8 cellular contexts compared by ENCODE assay signal in the genomic region with DNA sequence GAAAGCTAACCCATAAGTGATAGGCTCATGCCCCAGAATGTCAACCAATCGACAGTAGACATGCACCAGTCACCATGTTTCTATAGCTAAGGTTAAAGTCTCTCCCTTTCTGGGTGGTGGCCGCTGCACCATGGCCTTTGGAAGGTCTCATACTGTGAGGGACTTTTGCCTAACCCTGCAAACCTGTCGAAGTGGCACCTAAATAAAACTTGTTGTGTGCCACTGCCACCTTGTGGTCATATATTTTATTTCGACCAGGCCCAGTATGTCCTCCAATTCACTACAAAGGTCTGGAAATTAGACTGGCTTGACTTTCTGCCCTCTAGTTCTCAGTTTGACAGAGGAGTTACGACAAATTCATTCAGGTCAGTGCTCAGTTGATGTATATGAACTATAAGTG.
A peak's percentile ranks its signal among the peaks of the same experiment; 100 is the strongest.
DNase-seq lines count a peak whose midpoint lies in the region; ATAC-seq, FAIRE-seq and TF ChIP-seq lines count a peak whose summit lies in the region.

No MANE protein-coding gene starts in this region.

- no peaks in the 10 kb centered on the region for H3K9me3 ChIP-seq in GM12878 (replicated peaks; ENCODE audit: control insufficient read depth, insufficient read depth, low read length)

- WGBS in GM12878 (ENCODE audit: insufficient coverage, insufficient replicate concordance, low lambda C conversion rate, missing lambda C conversion rate) = 0% methylated on average over 5 of the region's 5 CpGs

- no peak for TF ChIP-seq POLR2A in GM12878 (IDR thresholded peaks at IDR 0.05; ENCODE audit: low read depth, low read length)

- RAD21 ChIA-PET in GM12878 (lab: Charles Lee; ENCODE audit: unreplicated experiment) = no interaction called here

- H3K4me2 ChIP-seq in GM12878 (ENCODE audit: control insufficient read depth, insufficient read depth) = no peak overlapping the region

- intact Hi-C loops in GM12878 (cut with micrococcal nuclease; ENCODE audit: unreplicated experiment) = loop anchor here (2.0 kb wide), 1 partner anchor 543 kb away; no protein-coding TSS in a partner anchor
- intact Hi-C loops in left colon (cut with DNase I, micrococcal nuclease) = no loop called here

- POLR2A ChIA-PET in GM12878 (lab: Charles Lee) = no interaction called here

- H3K9ac ChIP-seq in GM12878 (ENCODE audit: control insufficient read depth, insufficient read depth, low read length) = no peak overlapping the region

- H3K27ac ChIP-seq in GM12878 (ENCODE audit: control insufficient read depth, insufficient read depth) = no peak overlapping the region

- H2AFZ ChIP-seq in GM12878 (ENCODE audit: control insufficient read depth, low read depth, low read length) = no peak overlapping the region

- BruUV-seq in GM12878 (replicated peaks; lab: Mats Ljungman, UMichigan) = no TSS peak

- no peaks in the 10 kb centered on the region for H4K20me1 ChIP-seq in GM12878 (ENCODE audit: control insufficient read depth, insufficient read depth)

- H3K79me2 ChIP-seq in GM12878 (ENCODE audit: control insufficient read depth, insufficient read depth, low read length) = no peaks in the 10 kb centered on the region

- ATAC-seq in GM21529 (IDR thresholded peaks at IDR 0.05; ENCODE audit: unreplicated experiment) (peak; percentile 90), GM12878 (peak; percentile 97), left colon (peak; percentile 72)
- peak; percentile 55 for ATAC-seq in stimulated activated naive CD8-positive, alpha-beta T cell treated with anti-CD3 and anti-CD28 coated beads, Interleukin-15, Interleukin-2, amounts not matched to agents 100 U/mL and 50 U/mL, for 24 hours

- peak; percentile 47 to 66 (median 60); a peak in 5 of 6 replicates for TF ChIP-seq CTCF in GM12878 (IDR thresholded peaks at IDR 0.05 in 2 of 3, conservative IDR thresholded peaks at IDR 0.05 in 1 of 3; ENCODE audit: control insufficient read depth in 2 of 3, extremely low read depth in 1 of 3, insufficient read depth in 1 of 3, low read depth in 3 of 3, low read length in 3 of 3)

- in situ Hi-C loops in GM12878 (cut with MboI) = no loop called here

- no peak for FAIRE-seq in HTR-8/SVneo (lab: Jason Lieb, UNC)
- peak; percentile 65 for FAIRE-seq in GM12878 (lab: Jason Lieb, UNC)

- peak; percentile 72 for TF ChIP-seq RAD21 in GM12878 (IDR thresholded peaks at IDR 0.05; ENCODE audit: insufficient read depth, low read depth, low read length)

- H3K4me1 ChIP-seq in GM12878 (ENCODE audit: control insufficient read depth, insufficient read depth, low read length) = no peaks in the 10 kb centered on the region

- peak; percentile 55 for DNase-seq in NCI-H2196 (lab: John Stamatoyannopoulos, UW; ENCODE audit: unreplicated experiment)
- DNase-seq in NCI-H2196 treated with DMSO at 0.1 percent for 48 hours (lab: John Stamatoyannopoulos, UW; ENCODE audit: unreplicated experiment) = no peak
- peak; percentile 10 for DNase-seq in HTR-8/SVneo (ENCODE audit: insufficient read length, low spot score)
- DNase-seq in SHP77 (lab: John Stamatoyannopoulos, UW) = peak; percentile 26 to 47
- DNase-seq in GM12878 (ENCODE audit: low read depth, low spot score) = peak; percentile 21
- peak in 1 of 2 donors; percentile 45 for DNase-seq in left colon
- DNase-seq in stimulated activated naive CD8-positive, alpha-beta T cell treated with anti-CD3 and anti-CD28 coated beads, Interleukin-15, Interleukin-2, amounts not matched to agents 100 U/mL and 50 U/mL, for 24 hours = peak; percentile 26

- H3K27me3 ChIP-seq in GM12878 (replicated peaks in 1 of 2; ENCODE audit: control insufficient read depth in 2 of 2, insufficient read depth in 2 of 2, low read length in 1 of 2) = no peaks in the 10 kb centered on the region

- CTCF ChIA-PET in GM12878 (lab: Yijun Ruan, JAX) = interaction anchor here (0.8 kb wide), 1 partner anchor 12 kb away, joined by 3 read pairs; no protein-coding TSS in a partner anchor

- SMC1A ChIA-PET in GM12878 (lab: Charles Lee; ENCODE audit: uncharacterized antibody, unreplicated experiment) = no interaction called here

- no peak for TF ChIP-seq EP300 in GM12878 (IDR thresholded peaks at IDR 0.05; ENCODE audit: borderline replicate concordance in 1 of 2, control insufficient read depth in 1 of 2, low read depth in 2 of 2, low read length in 2 of 2)

- H3K4me3 ChIP-seq in GM12878 = no peak overlapping the region

- no peaks in the 10 kb centered on the region for H3K36me3 ChIP-seq in GM12878 (ENCODE audit: control insufficient read depth in 2 of 2, insufficient read depth in 2 of 2, low read length in 1 of 2)

TF ChIP-seq in GM12878, 131 proteins besides CTCF, POLR2A, EP300 and RAD21:
- TF ChIP-seq ZNF217 (IDR thresholded peaks at IDR 0.05) (no peak), SMC3 (IDR thresholded peaks at IDR 0.05; ENCODE audit: borderline replicate concordance, low read length) (peak; percentile 48; the same call in 1 of the 2 replicates), JUNB (IDR thresholded peaks at IDR 0.05) (no peak), BRCA1 (IDR thresholded peaks at IDR 0.05; ENCODE audit: low read depth, low read length) (no peak), TARDBP (IDR thresholded peaks at IDR 0.05; ENCODE audit: borderline replicate concordance) (no peak), ZNF274 (IDR thresholded peaks at IDR 0.05; ENCODE audit: insufficient read depth, insufficient read length) (no peak)
- TF ChIP-seq, protein P1, sequence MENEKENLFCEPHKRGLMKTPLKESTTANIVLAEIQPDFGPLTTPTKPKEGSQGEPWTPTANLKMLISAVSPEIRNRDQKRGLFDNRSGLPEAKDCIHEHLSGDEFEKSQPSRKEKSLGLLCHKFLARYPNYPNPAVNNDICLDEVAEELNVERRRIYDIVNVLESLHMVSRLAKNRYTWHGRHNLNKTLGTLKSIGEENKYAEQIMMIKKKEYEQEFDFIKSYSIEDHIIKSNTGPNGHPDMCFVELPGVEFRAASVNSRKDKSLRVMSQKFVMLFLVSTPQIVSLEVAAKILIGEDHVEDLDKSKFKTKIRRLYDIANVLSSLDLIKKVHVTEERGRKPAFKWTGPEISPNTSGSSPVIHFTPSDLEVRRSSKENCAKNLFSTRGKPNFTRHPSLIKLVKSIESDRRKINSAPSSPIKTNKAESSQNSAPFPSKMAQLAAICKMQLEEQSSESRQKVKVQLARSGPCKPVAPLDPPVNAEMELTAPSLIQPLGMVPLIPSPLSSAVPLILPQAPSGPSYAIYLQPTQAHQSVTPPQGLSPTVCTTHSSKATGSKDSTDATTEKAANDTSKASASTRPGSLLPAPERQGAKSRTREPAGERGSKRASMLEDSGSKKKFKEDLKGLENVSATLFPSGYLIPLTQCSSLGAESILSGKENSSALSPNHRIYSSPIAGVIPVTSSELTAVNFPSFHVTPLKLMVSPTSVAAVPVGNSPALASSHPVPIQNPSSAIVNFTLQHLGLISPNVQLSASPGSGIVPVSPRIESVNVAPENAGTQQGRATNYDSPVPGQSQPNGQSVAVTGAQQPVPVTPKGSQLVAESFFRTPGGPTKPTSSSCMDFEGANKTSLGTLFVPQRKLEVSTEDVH (IDR thresholded peaks at IDR 0.05; ENCODE audit: low read depth, partially characterized antibody) = no peak
